ENCODE assay signal across 1 cellular context in genomic region chr6:159042003-159042823, GRCh38.
TF ChIP-seq lines count a peak whose summit lies in the region.

No MANE protein-coding gene starts in this region.

TF ChIP-seq in HepG2, 621 proteins besides CTCF, POLR2A, EP300 and RAD21 (continued from another document):
- TF ChIP-seq, protein P1, sequence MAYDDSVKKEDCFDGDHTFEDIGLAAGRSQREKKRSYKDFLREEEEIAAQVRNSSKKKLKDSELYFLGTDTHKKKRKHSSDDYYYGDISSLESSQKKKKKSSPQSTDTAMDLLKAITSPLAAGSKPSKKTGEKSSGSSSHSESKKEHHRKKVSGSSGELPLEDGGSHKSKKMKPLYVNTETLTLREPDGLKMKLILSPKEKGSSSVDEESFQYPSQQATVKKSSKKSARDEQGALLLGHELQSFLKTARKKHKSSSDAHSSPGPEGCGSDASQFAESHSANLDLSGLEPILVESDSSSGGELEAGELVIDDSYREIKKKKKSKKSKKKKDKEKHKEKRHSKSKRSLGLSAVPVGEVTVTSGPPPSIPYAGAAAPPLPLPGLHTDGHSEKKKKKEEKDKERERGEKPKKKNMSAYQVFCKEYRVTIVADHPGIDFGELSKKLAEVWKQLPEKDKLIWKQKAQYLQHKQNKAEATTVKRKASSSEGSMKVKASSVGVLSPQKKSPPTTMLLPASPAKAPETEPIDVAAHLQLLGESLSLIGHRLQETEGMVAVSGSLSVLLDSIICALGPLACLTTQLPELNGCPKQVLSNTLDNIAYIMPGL (CRISPR knock-in tag; IDR thresholded peaks at IDR 0.05; ENCODE audit: borderline replicate concordance in 1 of 2, low read depth in 1 of 2) = peak in 1 of 2 experiments; percentile 69; a peak in 1 of 4 replicates
- no peak for TF ChIP-seq ZNF775 (CRISPR knock-in tag; IDR thresholded peaks at IDR 0.05; ENCODE audit: borderline replicate concordance)
- TF ChIP-seq TAF1 (CRISPR knock-in tag; IDR thresholded peaks at IDR 0.05) = no peak
- no peak for TF ChIP-seq ZNF841 (CRISPR knock-in tag; IDR thresholded peaks at IDR 0.05; ENCODE audit: borderline replicate concordance)
- no peak for TF ChIP-seq NR2C2 (CRISPR knock-in tag; IDR thresholded peaks at IDR 0.05; ENCODE audit: borderline replicate concordance)
- no peak for TF ChIP-seq FOXM1 (CRISPR knock-in tag; IDR thresholded peaks at IDR 0.05)
- TF ChIP-seq PPARG (CRISPR knock-in tag; conservative IDR thresholded peaks at IDR 0.05) = no peak
- peak; percentile 92 for TF ChIP-seq SMC3 (IDR thresholded peaks at IDR 0.05; ENCODE audit: low read length)
- no peak for TF ChIP-seq ATF7 (IDR thresholded peaks at IDR 0.05)
- TF ChIP-seq ATF7 (CRISPR knock-in tag; IDR thresholded peaks at IDR 0.05) = no peak
- no peak for TF ChIP-seq ZNF138 (CRISPR knock-in tag; IDR thresholded peaks at IDR 0.05; ENCODE audit: low read depth)
- TF ChIP-seq, protein P2, sequence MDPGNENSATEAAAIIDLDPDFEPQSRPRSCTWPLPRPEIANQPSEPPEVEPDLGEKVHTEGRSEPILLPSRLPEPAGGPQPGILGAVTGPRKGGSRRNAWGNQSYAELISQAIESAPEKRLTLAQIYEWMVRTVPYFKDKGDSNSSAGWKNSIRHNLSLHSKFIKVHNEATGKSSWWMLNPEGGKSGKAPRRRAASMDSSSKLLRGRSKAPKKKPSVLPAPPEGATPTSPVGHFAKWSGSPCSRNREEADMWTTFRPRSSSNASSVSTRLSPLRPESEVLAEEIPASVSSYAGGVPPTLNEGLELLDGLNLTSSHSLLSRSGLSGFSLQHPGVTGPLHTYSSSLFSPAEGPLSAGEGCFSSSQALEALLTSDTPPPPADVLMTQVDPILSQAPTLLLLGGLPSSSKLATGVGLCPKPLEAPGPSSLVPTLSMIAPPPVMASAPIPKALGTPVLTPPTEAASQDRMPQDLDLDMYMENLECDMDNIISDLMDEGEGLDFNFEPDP (CRISPR knock-in tag; conservative IDR thresholded peaks at IDR 0.05) = no peak
- TF ChIP-seq NKX3-1 (CRISPR knock-in tag; IDR thresholded peaks at IDR 0.05) = no peak
- peak; percentile 55 for TF ChIP-seq TEAD3 (CRISPR knock-in tag; optimal IDR thresholded peaks at IDR 0.05; ENCODE audit: borderline replicate concordance)
- TF ChIP-seq SNAPC4 (CRISPR knock-in tag; IDR thresholded peaks at IDR 0.05) = no peak
- TF ChIP-seq ZNF274 (CRISPR knock-in tag; IDR thresholded peaks at IDR 0.05) = no peak
- no peak for TF ChIP-seq GFI1 (CRISPR knock-in tag; IDR thresholded peaks at IDR 0.05; ENCODE audit: borderline replicate concordance)
- TF ChIP-seq ZNF326 (CRISPR knock-in tag; IDR thresholded peaks at IDR 0.05; ENCODE audit: borderline replicate concordance) = no peak
- no peak for TF ChIP-seq ZNF773 (CRISPR knock-in tag; IDR thresholded peaks at IDR 0.05; ENCODE audit: borderline replicate concordance)
- no peak for TF ChIP-seq FLYWCH1 (CRISPR knock-in tag; IDR thresholded peaks at IDR 0.05)
- TF ChIP-seq, protein P3, sequence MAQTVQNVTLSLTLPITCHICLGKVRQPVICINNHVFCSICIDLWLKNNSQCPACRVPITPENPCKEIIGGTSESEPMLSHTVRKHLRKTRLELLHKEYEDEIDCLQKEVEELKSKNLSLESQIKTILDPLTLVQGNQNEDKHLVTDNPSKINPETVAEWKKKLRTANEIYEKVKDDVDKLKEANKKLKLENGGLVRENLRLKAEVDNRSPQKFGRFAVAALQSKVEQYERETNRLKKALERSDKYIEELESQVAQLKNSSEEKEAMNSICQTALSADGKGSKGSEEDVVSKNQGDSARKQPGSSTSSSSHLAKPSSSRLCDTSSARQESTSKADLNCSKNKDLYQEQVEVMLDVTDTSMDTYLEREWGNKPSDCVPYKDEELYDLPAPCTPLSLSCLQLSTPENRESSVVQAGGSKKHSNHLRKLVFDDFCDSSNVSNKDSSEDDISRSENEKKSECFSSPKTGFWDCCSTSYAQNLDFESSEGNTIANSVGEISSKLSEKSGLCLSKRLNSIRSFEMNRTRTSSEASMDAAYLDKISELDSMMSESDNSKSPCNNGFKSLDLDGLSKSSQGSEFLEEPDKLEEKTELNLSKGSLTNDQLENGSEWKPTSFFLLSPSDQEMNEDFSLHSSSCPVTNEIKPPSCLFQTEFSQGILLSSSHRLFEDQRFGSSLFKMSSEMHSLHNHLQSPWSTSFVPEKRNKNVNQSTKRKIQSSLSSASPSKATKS (CRISPR knock-in tag; IDR thresholded peaks at IDR 0.05) = no peak
- no peak for TF ChIP-seq ZNF44 (CRISPR knock-in tag; IDR thresholded peaks at IDR 0.05)
- TF ChIP-seq MATR3 (CRISPR knock-in tag; IDR thresholded peaks at IDR 0.05) = no peak
- TF ChIP-seq, protein P4, sequence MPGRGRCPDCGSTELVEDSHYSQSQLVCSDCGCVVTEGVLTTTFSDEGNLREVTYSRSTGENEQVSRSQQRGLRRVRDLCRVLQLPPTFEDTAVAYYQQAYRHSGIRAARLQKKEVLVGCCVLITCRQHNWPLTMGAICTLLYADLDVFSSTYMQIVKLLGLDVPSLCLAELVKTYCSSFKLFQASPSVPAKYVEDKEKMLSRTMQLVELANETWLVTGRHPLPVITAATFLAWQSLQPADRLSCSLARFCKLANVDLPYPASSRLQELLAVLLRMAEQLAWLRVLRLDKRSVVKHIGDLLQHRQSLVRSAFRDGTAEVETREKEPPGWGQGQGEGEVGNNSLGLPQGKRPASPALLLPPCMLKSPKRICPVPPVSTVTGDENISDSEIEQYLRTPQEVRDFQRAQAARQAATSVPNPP (CRISPR knock-in tag; IDR thresholded peaks at IDR 0.05) = no peak
- TF ChIP-seq ZFP36 (IDR thresholded peaks at IDR 0.05; ENCODE audit: borderline replicate concordance, low read depth, low read length, partially characterized antibody) = peak; percentile 58
- TF ChIP-seq, protein P5, sequence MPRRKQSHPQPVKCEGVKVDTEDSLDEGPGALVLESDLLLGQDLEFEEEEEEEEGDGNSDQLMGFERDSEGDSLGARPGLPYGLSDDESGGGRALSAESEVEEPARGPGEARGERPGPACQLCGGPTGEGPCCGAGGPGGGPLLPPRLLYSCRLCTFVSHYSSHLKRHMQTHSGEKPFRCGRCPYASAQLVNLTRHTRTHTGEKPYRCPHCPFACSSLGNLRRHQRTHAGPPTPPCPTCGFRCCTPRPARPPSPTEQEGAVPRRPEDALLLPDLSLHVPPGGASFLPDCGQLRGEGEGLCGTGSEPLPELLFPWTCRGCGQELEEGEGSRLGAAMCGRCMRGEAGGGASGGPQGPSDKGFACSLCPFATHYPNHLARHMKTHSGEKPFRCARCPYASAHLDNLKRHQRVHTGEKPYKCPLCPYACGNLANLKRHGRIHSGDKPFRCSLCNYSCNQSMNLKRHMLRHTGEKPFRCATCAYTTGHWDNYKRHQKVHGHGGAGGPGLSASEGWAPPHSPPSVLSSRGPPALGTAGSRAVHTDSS (CRISPR knock-in tag; conservative IDR thresholded peaks at IDR 0.05) = no peak
- TF ChIP-seq XRCC5 (optimal IDR thresholded peaks at IDR 0.05; ENCODE audit: low read length) = peak; percentile 87
- peak; percentile 54; the same call in 1 of the 2 replicates for TF ChIP-seq RNF2 (conservative IDR thresholded peaks at IDR 0.05; ENCODE audit: low read depth)
- TF ChIP-seq MTA1 (CRISPR knock-in tag; IDR thresholded peaks at IDR 0.05; ENCODE audit: borderline replicate concordance) = no peak
- TF ChIP-seq ZBTB20 (CRISPR knock-in tag; IDR thresholded peaks at IDR 0.05; ENCODE audit: borderline replicate concordance, low read depth) = no peak
- no peak for TF ChIP-seq ZMAT3 (CRISPR knock-in tag; conservative IDR thresholded peaks at IDR 0.05)
- no peak for TF ChIP-seq SP5 (CRISPR knock-in tag; IDR thresholded peaks at IDR 0.05; ENCODE audit: borderline replicate concordance, low read depth)
- TF ChIP-seq THRA (CRISPR knock-in tag; IDR thresholded peaks at IDR 0.05; ENCODE audit: borderline replicate concordance) = 0 out of 2 replicates have a peak, but pooled peaks have one; percentile 44
